In the genomic region with DNA sequence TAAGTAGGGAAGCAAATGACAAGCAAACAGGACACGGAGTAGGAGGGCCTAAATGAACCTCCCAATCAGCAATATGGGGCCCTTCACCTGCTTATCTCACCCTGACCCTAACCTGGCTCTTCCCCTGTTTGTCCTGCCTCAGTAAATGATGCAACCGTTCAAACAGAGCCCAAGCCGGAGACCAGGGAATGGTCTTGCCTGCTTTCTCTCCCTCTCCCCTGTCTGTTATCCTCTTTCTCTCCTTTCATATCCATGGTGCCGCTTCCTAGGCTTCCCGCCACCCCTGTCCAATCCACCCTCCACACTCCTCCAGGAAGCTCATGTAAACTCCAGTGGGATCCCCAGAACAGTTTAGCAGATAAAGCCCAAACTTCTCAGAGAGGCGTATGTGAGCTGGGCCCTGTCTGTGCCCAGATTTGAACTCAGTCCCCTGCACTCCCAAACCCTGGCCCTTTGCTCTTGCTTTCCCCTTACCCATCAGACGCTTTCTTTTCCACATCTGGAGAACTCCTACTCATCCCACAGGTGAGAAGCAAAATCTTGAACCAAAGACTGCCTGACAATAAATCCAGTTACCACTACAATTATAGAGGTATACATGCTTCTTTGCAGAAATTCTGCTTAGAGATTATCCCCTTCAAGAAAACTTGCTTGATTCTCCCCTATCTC, we compare ENCODE assay signal across 23 cellular contexts.
"Had no signal": no experiment of that assay in that cellular context is flagged by ENCODE, and none has a peak within 500 bp of the region (broad histone marks: within the 10 kb centered on the region; RNA-seq: fewer than 3 reads in every experiment).

No MANE protein-coding gene starts in this region.

- H3K27me3 ChIP-seq: esophagus squamous epithelium, gastroesophageal sphincter, left lung, right atrium auricular region, sigmoid colon, stomach, transverse colon had no signal

- H3K4me1 Mint-ChIP-seq: immature natural killer cell, memory B cell had no signal

- H3K9me3 Mint-ChIP-seq: effector memory CD8-positive, alpha-beta T cell; natural killer cell treated with Interleukin-12 subunit alpha and Interleukin-12 subunit beta and Interleukin-15 and Interleukin-18, amount 100 ng/mL, for 72 hours had no signal

- H3K27me3 Mint-ChIP-seq: dendritic cell treated with granulocyte-macrophage colony-stimulating factor and Interleukin-4, amounts not matched to agents 40 ng/mL and 50 ng/mL, for 4 days; effector memory CD8-positive, alpha-beta T cell; memory B cell had no signal

- H2AFZ ChIP-seq: parathyroid adenoma had no signal

- H3K27ac ChIP-seq: epithelial cell of prostate, esophagus squamous epithelium, gastroesophageal sphincter, left lung, lower lobe of right lung, parathyroid adenoma, right atrium auricular region, sigmoid colon, skin epidermis, stomach, thoracic aorta, transverse colon had no signal

- H3K9ac ChIP-seq: parathyroid adenoma had no signal

- H3K4me1 ChIP-seq: gastroesophageal sphincter, left lung, lower lobe of right lung, right atrium auricular region, sigmoid colon, stomach, transverse colon had no signal

- H3K27ac Mint-ChIP-seq: dendritic cell treated with granulocyte-macrophage colony-stimulating factor and Interleukin-4, amounts not matched to agents 40 ng/mL and 50 ng/mL, for 4 days; effector memory CD8-positive, alpha-beta T cell; immature natural killer cell; memory B cell; mesothelial cell of epicardium; natural killer cell treated with Interleukin-12 subunit alpha and Interleukin-12 subunit beta and Interleukin-15 and Interleukin-18, amount 100 ng/mL, for 72 hours had no signal

- ATAC-seq: effector memory CD8-positive, alpha-beta T cell; gastroesophageal sphincter; left lung; lower lobe of right lung; natural killer cell treated with Interleukin-12 subunit alpha and Interleukin-12 subunit beta and Interleukin-15 and Interleukin-18, amount 100 ng/mL, for 72 hours had no signal

- H3K4me3 ChIP-seq: esophagus squamous epithelium, gastroesophageal sphincter, left lung, lower lobe of right lung, right atrium auricular region, sigmoid colon, skin epidermis, stomach, thoracic aorta, transverse colon had no signal

- H3K4me3 Mint-ChIP-seq: dendritic cell treated with granulocyte-macrophage colony-stimulating factor and Interleukin-4, amounts not matched to agents 40 ng/mL and 50 ng/mL, for 4 days; effector memory CD8-positive, alpha-beta T cell; immature natural killer cell; memory B cell; mesothelial cell of epicardium; natural killer cell treated with Interleukin-12 subunit alpha and Interleukin-12 subunit beta and Interleukin-15 and Interleukin-18, amount 100 ng/mL, for 72 hours had no signal

- FAIRE-seq: keratinocyte had no signal

- H3K36me3 ChIP-seq: esophagus squamous epithelium, gastroesophageal sphincter, left lung, lower lobe of right lung, right atrium auricular region, sigmoid colon, stomach, thoracic aorta, transverse colon had no signal

- H3K36me3 Mint-ChIP-seq: immature natural killer cell, mesothelial cell of epicardium had no signal

- H3K79me2 ChIP-seq: parathyroid adenoma had no signal

- H3K9me3 ChIP-seq: lower lobe of right lung had no signal

- DNase-seq: effector memory CD8-positive, alpha-beta T cell; esophagus squamous epithelium; foreskin fibroblast; glutamatergic neuron; immature natural killer cell; left lung; lower lobe of right lung; sigmoid colon; stimulated activated naive CD4-positive, alpha-beta T cell; stomach; substantia nigra; transverse colon had no signal
